In the genomic region with DNA sequence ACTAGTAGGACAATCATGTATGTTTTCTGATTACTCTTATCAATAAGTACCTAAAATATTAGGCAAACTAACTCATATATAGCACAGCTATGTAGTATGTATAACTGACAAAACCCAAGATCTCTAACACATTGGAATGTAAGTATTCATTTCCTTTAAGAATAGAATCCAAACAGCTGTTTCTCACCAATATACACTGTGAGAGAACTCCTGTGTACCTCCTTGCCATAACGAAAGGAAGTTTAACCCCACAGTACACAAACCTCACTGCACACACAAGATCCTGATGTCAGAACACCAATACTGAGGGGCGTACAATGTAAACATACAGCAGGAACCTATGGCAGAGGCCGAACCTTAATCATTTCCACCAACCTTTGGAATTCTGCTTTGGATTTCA, we compare ENCODE assay signal across 16 cellular contexts.
DNase-seq lines count a peak whose midpoint lies in the region; ATAC-seq, FAIRE-seq and TF ChIP-seq lines count a peak whose summit lies in the region.
"Had no signal": no experiment of that assay in that cellular context is flagged by ENCODE, and none has a peak within 500 bp of the region (broad histone marks: within the 10 kb centered on the region; RNA-seq: fewer than 3 reads in every experiment).

No MANE protein-coding gene starts in this region.

- no peak overlapping the region for H3K4me3 ChIP-seq in DND-41 (ENCODE audit: low read depth in 1 of 2, low read length in 2 of 2)
- no peak overlapping the region for H3K4me3 ChIP-seq in adipocyte (ENCODE audit: low read length)
- H3K4me3 ChIP-seq in endothelial cell of umbilical vein (replicated peaks in 1 of 3; ENCODE audit: insufficient read depth in 1 of 3, low read depth in 1 of 3, low read length in 3 of 3) = no peak overlapping the region

- no peak for FAIRE-seq in endothelial cell of umbilical vein (lab: Jason Lieb, UNC)
- FAIRE-seq: H1 had no signal

- intact Hi-C loops in endothelial cell of umbilical vein (cut with micrococcal nuclease) = no loop called here

- TF ChIP-seq POLR2A in endothelial cell of umbilical vein (IDR thresholded peaks at IDR 0.05; ENCODE audit: low read depth, low read length) = no peak

- H3K4me1 ChIP-seq in DND-41 (ENCODE audit: insufficient read depth, low read length) (no peaks in the 10 kb centered on the region), adipocyte (ENCODE audit: control insufficient read depth, insufficient read depth, low read length) (no peaks in the 10 kb centered on the region), endothelial cell of umbilical vein (ENCODE audit: control insufficient read depth, extremely low read depth, insufficient read depth, low read length) (no peaks in the 10 kb centered on the region)

- no peaks in the 10 kb centered on the region for H3K36me3 ChIP-seq in DND-41 (ENCODE audit: insufficient read depth, low read length)
- no peaks in the 10 kb centered on the region for H3K36me3 ChIP-seq in adipocyte (ENCODE audit: control insufficient read depth, insufficient read depth, low read length, severe bottlenecking)
- no peaks in the 10 kb centered on the region for H3K36me3 ChIP-seq in endothelial cell of umbilical vein (ENCODE audit: control insufficient read depth in 2 of 2, extremely low read depth in 1 of 2, insufficient read depth in 2 of 2, low read length in 2 of 2)
- H3K36me3 ChIP-seq: BE2C had no signal

- H3K9ac ChIP-seq in DND-41 (ENCODE audit: low read depth, low read length) (no peak overlapping the region), adipocyte (ENCODE audit: low read length) (no peak overlapping the region), endothelial cell of umbilical vein (replicated peaks; ENCODE audit: extremely low read depth, insufficient read depth, low read length) (no peak overlapping the region)

- POLR2A ChIA-PET in endothelial cell of umbilical vein (lab: Charles Lee) = no interaction called here

- no peaks in the 10 kb centered on the region for H3K27me3 Mint-ChIP-seq in mesothelial cell of epicardium (ENCODE audit: low read depth)
- H3K27me3 Mint-ChIP-seq: CD4-positive, CD25-positive, alpha-beta regulatory T cell; CD8-positive, alpha-beta memory T cell had no signal

- no peak overlapping the region for H3K27ac ChIP-seq in DND-41 (ENCODE audit: low read length)
- H3K27ac ChIP-seq in endothelial cell of umbilical vein (ENCODE audit: insufficient read depth, low read depth, low read length) = no peak overlapping the region

- H3K27me3 ChIP-seq in DND-41 (ENCODE audit: insufficient read depth, low read length, poor library complexity) (no peaks in the 10 kb centered on the region), adipocyte (replicated peaks; ENCODE audit: control insufficient read depth, insufficient read depth, low read length) (no peaks in the 10 kb centered on the region), endothelial cell of umbilical vein (ENCODE audit: control insufficient read depth in 2 of 2, insufficient read depth in 2 of 2, low read length in 2 of 2) (no peaks in the 10 kb centered on the region)
- H3K27me3 ChIP-seq: BE2C had no signal

- H2AFZ ChIP-seq in DND-41 (ENCODE audit: low read depth, low read length) = no peak overlapping the region
- H2AFZ ChIP-seq in endothelial cell of umbilical vein (ENCODE audit: low read depth, low read length) = no peak overlapping the region

- peaks cover 7% of the 10 kb centered on the region; the same call in 1 of the 2 replicates for H3K79me2 ChIP-seq in DND-41 (ENCODE audit: insufficient read depth, low read length)
- H3K79me2 ChIP-seq in endothelial cell of umbilical vein (ENCODE audit: control insufficient read depth, insufficient read depth, low read length) = no peaks in the 10 kb centered on the region

- H3K4me1 Mint-ChIP-seq in mesothelial cell of epicardium = peaks cover 2% of the 10 kb centered on the region

- no peak for DNase-seq in DND-41
- DNase-seq in adipocyte (ENCODE audit: low read depth) = peak; percentile 7
- peak; percentile 38 for DNase-seq in endothelial cell of umbilical vein (ENCODE audit: low read depth, low spot score)
- DNase-seq in mesothelial cell of epicardium (ENCODE audit: low spot score in 2 of 2, unreplicated experiment in 2 of 2) = no peak
- no peak for DNase-seq in NCI-H82 treated with DMSO at 0.1 percent for 48 hours (lab: John Stamatoyannopoulos, UW; ENCODE audit: unreplicated experiment)
- DNase-seq: BE2C; C1 segment of cervical spinal cord; CD4-positive, CD25-positive, alpha-beta regulatory T cell; CD8-positive, alpha-beta memory T cell; COR-L47; DMS 273 treated with DMSO at 0.1 percent for 48 hours; GDM1; H9 had no signal

- dilution Hi-C loops in endothelial cell of umbilical vein (cut with MboI; ENCODE audit: extremely low pct_ligation_motif_present, low sequenced_read_pairs) = no loop called here

- H3K4me3 Mint-ChIP-seq in mesothelial cell of epicardium = no peak overlapping the region
- H3K4me3 Mint-ChIP-seq: CD4-positive, CD25-positive, alpha-beta regulatory T cell; CD8-positive, alpha-beta memory T cell; H9 had no signal

- TF ChIP-seq CTCF in DND-41 (IDR thresholded peaks at IDR 0.05; ENCODE audit: borderline replicate concordance, extremely low read depth, low read length, poor library complexity, severe bottlenecking) (no peak), endothelial cell of umbilical vein (IDR thresholded peaks at IDR 0.05; ENCODE audit: extremely low read depth in 1 of 2, insufficient read depth in 1 of 2, low read depth in 1 of 2, low read length in 2 of 2) (no peak), mesothelial cell of epicardium (IDR thresholded peaks at IDR 0.05; ENCODE audit: unreplicated experiment) (no peak)

- no peak overlapping the region for H3K4me2 ChIP-seq in DND-41 (ENCODE audit: insufficient read depth, low read length)
- H3K4me2 ChIP-seq in endothelial cell of umbilical vein (ENCODE audit: insufficient read depth, low read length) = no peak overlapping the region

- H3K27ac Mint-ChIP-seq in mesothelial cell of epicardium = peak overlapping the region; percentile 23
- H3K27ac Mint-ChIP-seq: CD4-positive, CD25-positive, alpha-beta regulatory T cell; CD8-positive, alpha-beta memory T cell; H9 had no signal

- peaks cover 21% of the 10 kb centered on the region for H3K9me3 Mint-ChIP-seq in mesothelial cell of epicardium

- H3K36me3 Mint-ChIP-seq in mesothelial cell of epicardium = peaks cover 13% of the 10 kb centered on the region

- H3K9me3 ChIP-seq in DND-41 (ENCODE audit: insufficient read depth, low read length, severe bottlenecking) = peaks cover 8% of the 10 kb centered on the region
- peaks cover 11% of the 10 kb centered on the region for H3K9me3 ChIP-seq in adipocyte (ENCODE audit: control insufficient read depth, low read length)
- H3K9me3 ChIP-seq in endothelial cell of umbilical vein (replicated peaks; ENCODE audit: control insufficient read depth, insufficient read depth, low read length) = no peaks in the 10 kb centered on the region
- H3K9me3 ChIP-seq: BE2C had no signal

- BruUV-seq in endothelial cell of umbilical vein (replicated peaks; lab: Mats Ljungman, UMichigan) = no TSS peak

- ATAC-seq in DND-41 (ENCODE audit: insufficient read depth, low read depth) = peak; percentile 33; the same call in 1 of the 3 replicates
- no peak for ATAC-seq in GM19463 (IDR thresholded peaks at IDR 0.05; ENCODE audit: unreplicated experiment)
- ATAC-seq in HG03045 (IDR thresholded peaks at IDR 0.05; ENCODE audit: unreplicated experiment) = no peak

- H3K9me1 ChIP-seq in endothelial cell of umbilical vein (replicated peaks; ENCODE audit: control insufficient read depth, extremely low read depth, insufficient read depth, low read length) = no peaks in the 10 kb centered on the region

- no peaks in the 10 kb centered on the region for H4K20me1 ChIP-seq in DND-41 (ENCODE audit: insufficient read depth, low read length)
- no peaks in the 10 kb centered on the region for H4K20me1 ChIP-seq in endothelial cell of umbilical vein (replicated peaks; ENCODE audit: control insufficient read depth, extremely low read depth, insufficient read depth, low read length)

- CTCF ChIA-PET in endothelial cell of umbilical vein (lab: Charles Lee) = interaction anchor here (1.0 to 1.6 kb wide), 2 partner anchors 12 to 96 kb away, joined by 3 to 4 read pairs; no protein-coding TSS in a partner anchor

TF ChIP-seq in endothelial cell of umbilical vein, 7 proteins besides CTCF, POLR2A, EP300 and RAD21:
- TF ChIP-seq, protein P1, sequence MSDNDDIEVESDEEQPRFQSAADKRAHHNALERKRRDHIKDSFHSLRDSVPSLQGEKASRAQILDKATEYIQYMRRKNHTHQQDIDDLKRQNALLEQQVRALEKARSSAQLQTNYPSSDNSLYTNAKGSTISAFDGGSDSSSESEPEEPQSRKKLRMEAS (IDR thresholded peaks at IDR 0.05; ENCODE audit: insufficient read depth, insufficient read length) = no peak
- no peak for TF ChIP-seq MYC (IDR thresholded peaks at IDR 0.05; ENCODE audit: low read depth, low read length)
- TF ChIP-seq JUN (IDR thresholded peaks at IDR 0.05; ENCODE audit: borderline replicate concordance, insufficient read depth, insufficient read length, low read depth) = no peak
- no peak for TF ChIP-seq GATA2 (IDR thresholded peaks at IDR 0.05; ENCODE audit: insufficient read depth, insufficient read length, low read depth, low read length)
- no peak for TF ChIP-seq EZH2 (IDR thresholded peaks at IDR 0.05; ENCODE audit: borderline replicate concordance, low read depth, low read length, severe bottlenecking)

Comparison
In these comparisons a context has a peak if more than half of its experiments do, and no peak if none do; other contexts are left out.
1. DNase-seq: peak in adipocyte (single experiment) and endothelial cell of umbilical vein (single experiment); none in DND-41 (single experiment), mesothelial cell of epicardium (0 of 2) and NCI-H82 treated with DMSO at 0.1 percent for 48 hours (single experiment).